23 cellular contexts compared by ENCODE assay signal in the genomic region with DNA sequence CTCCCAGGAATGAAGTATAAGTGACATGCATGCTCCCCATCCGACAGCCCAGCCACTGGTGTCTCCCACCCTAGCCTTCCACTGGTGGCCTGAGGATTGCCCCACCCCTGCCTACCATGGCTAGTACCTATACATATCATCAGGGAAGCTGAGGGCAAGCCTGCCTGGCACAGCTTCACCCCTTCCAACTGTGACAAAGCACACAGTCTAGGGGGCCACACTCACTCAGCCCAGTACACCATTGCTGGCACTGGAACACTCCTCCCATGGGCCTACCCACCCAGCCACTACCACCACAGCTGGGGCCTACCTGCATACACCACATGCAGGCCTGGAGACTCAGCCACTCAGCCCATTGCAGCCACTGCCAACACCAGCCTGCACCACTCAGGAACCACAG.
A peak's percentile ranks its signal among the peaks of the same experiment; 100 is the strongest.
DNase-seq lines count a peak whose midpoint lies in the region; ATAC-seq, FAIRE-seq and TF ChIP-seq lines count a peak whose summit lies in the region.
"Had no signal": no experiment of that assay in that cellular context is flagged by ENCODE, and none has a peak within 500 bp of the region (broad histone marks: within the 10 kb centered on the region; RNA-seq: fewer than 3 reads in every experiment).

No MANE protein-coding gene starts in this region.

- 0 out of 2 replicates have a peak overlapping the region, but pooled peaks have one; percentile 29 for H3K14ac ChIP-seq in H9 (ENCODE audit: insufficient read depth, low read length)
- no peak overlapping the region for H3K14ac ChIP-seq in H1 (ENCODE audit: insufficient read length)

- H3K27me3 Mint-ChIP-seq in H9 (ENCODE audit: low read depth) (no peaks in the 10 kb centered on the region), immature natural killer cell (ENCODE audit: low read depth in 3 of 3) (no peaks in the 10 kb centered on the region)
- H3K27me3 Mint-ChIP-seq in natural killer cell treated with Interleukin-12 subunit alpha and Interleukin-12 subunit beta and Interleukin-15 and Interleukin-18, amount 100 ng/mL, for 72 hours = no peaks in the 10 kb centered on the region
- H3K27me3 Mint-ChIP-seq: CD8-positive, alpha-beta memory T cell; IgD-negative memory B cell had no signal

- H3K9me3 ChIP-seq in H9 (ENCODE audit: control insufficient read depth, low read depth, low read length) (no peaks in the 10 kb centered on the region), H1 (ENCODE audit: insufficient read depth in 2 of 2, low read depth in 1 of 2, low read length in 1 of 2) (no peaks in the 10 kb centered on the region), colonic mucosa (no peaks in the 10 kb centered on the region)

- no peak overlapping the region for H2BK5ac ChIP-seq in H9 (ENCODE audit: insufficient read length, low read length)
- H2BK5ac ChIP-seq in H1 (ENCODE audit: low read depth, low read length) = no peak overlapping the region

- H3K23ac ChIP-seq in H9 (ENCODE audit: insufficient read length, low read depth, low read length) (no peak overlapping the region), H1 (ENCODE audit: insufficient read length) (no peak overlapping the region)

- H3K4me1 ChIP-seq in H9 (ENCODE audit: insufficient read depth, low read length) = no peaks in the 10 kb centered on the region
- no peaks in the 10 kb centered on the region for H3K4me1 ChIP-seq in H1 (replicated peaks in 1 of 4; ENCODE audit: control insufficient read depth in 3 of 4, insufficient read depth in 4 of 4, low read length in 3 of 4)
- H3K4me1 ChIP-seq in colonic mucosa = no peaks in the 10 kb centered on the region
- H3K4me1 ChIP-seq: Peyer's patch had no signal

- H3K4me3 ChIP-seq in H1 (ENCODE audit: extremely low read depth in 1 of 4, insufficient read depth in 2 of 4, low read depth in 3 of 4, low read length in 4 of 4) (no peak overlapping the region), colonic mucosa (no peak overlapping the region)
- H3K4me3 ChIP-seq: GM23338, Peyer's patch had no signal

- H3K23me2 ChIP-seq in H9 (ENCODE audit: insufficient read length, low read depth, low read length, poor library complexity, severe bottlenecking) (no peaks in the 10 kb centered on the region), H1 (ENCODE audit: low read depth, low read length) (no peaks in the 10 kb centered on the region)

- H3K56ac ChIP-seq in H9 (ENCODE audit: insufficient read length, low read depth, low read length) (no peak overlapping the region), H1 (replicated peaks; ENCODE audit: insufficient read length, low read depth, low read length) (no peak overlapping the region)

- H3K4ac ChIP-seq in H9 (ENCODE audit: low read depth, low read length) = no peak overlapping the region
- H3K4ac ChIP-seq in H1 (replicated peaks; ENCODE audit: insufficient read length, low read depth, low read length) = no peak overlapping the region

- no peak overlapping the region for H3T11ph ChIP-seq in H9 (ENCODE audit: low read length)

- H4K91ac ChIP-seq in H9 (ENCODE audit: insufficient read length, low read depth, low read length) = no peak overlapping the region
- H4K91ac ChIP-seq in H1 (replicated peaks; ENCODE audit: insufficient read length, low read length) = no peak overlapping the region

- H3K9ac ChIP-seq in H9 (ENCODE audit: extremely low read depth, insufficient read length, low read length) = no peak overlapping the region
- H3K9ac ChIP-seq in H1 (replicated peaks in 1 of 4; ENCODE audit: extremely low read depth in 1 of 4, low read depth in 3 of 4, low read length in 3 of 4) = no peak overlapping the region
- no peak overlapping the region for H3K9ac ChIP-seq in colonic mucosa (ENCODE audit: low read depth in 2 of 2, low read length in 2 of 2)

- no peak for FAIRE-seq in H1 (lab: Jason Lieb, UNC)
- FAIRE-seq: A204.1 had no signal

- H2BK120ac ChIP-seq in H9 (ENCODE audit: low read depth, low read length, poor library complexity, severe bottlenecking) (no peak overlapping the region), H1 (replicated peaks; ENCODE audit: low read depth, low read length) (no peak overlapping the region)

- H3K27me3 ChIP-seq in H9 (ENCODE audit: insufficient read depth, low read length) (no peaks in the 10 kb centered on the region), H1 (replicated peaks in 1 of 4; ENCODE audit: control insufficient read depth in 3 of 4, extremely low read depth in 1 of 4, insufficient read depth in 3 of 4, low read length in 3 of 4) (no peaks in the 10 kb centered on the region), colonic mucosa (no peaks in the 10 kb centered on the region)
- H3K27me3 ChIP-seq: Peyer's patch had no signal

- WGBS in H9 (ENCODE audit: extremely low coverage, insufficient read length, low lambda C conversion rate) = no CpG with 5 or more reads among the region's 1 CpG
- 100% methylated on average over 1 of the region's 1 CpG; no CpG with 5 or more reads in 1 of the 2 experiments for WGBS in H1 (ENCODE audit: extremely low coverage in 1 of 2, insufficient coverage in 1 of 2, insufficient read length in 1 of 2, insufficient replicate concordance in 2 of 2, low coverage in 1 of 2, low lambda C conversion rate in 2 of 2, missing lambda C conversion rate in 1 of 2), 2 experiments

- H4K5ac ChIP-seq in H9 (ENCODE audit: insufficient read length, low read depth, low read length) (no peak overlapping the region), H1 (ENCODE audit: insufficient read length, low read depth, low read length) (no peak overlapping the region)

- no peaks in the 10 kb centered on the region for H3K79me1 ChIP-seq in H9 (ENCODE audit: insufficient read depth, low read depth, low read length, poor library complexity, severe bottlenecking)
- H3K79me1 ChIP-seq in H1 (ENCODE audit: low read depth, low read length) = no peaks in the 10 kb centered on the region

- POLR2A ChIA-PET in H1 (lab: Charles Lee; ENCODE audit: partially characterized antibody) = no interaction called here

- H3K79me2 ChIP-seq in H9 (ENCODE audit: insufficient read depth, low read length) = no peaks in the 10 kb centered on the region
- H3K79me2 ChIP-seq in H1 (ENCODE audit: control insufficient read depth in 1 of 2, insufficient read depth in 2 of 2, low read length in 2 of 2) = no peaks in the 10 kb centered on the region

- TF ChIP-seq CTCF in H9 (conservative IDR thresholded peaks at IDR 0.05) (no peak), H1 (IDR thresholded peaks at IDR 0.05; ENCODE audit: control extremely low read depth in 1 of 3, insufficient read depth in 1 of 3, low read depth in 1 of 3, low read length in 3 of 3) (no peak), colonic mucosa (IDR thresholded peaks at IDR 0.05) (no peak)

- H4K8ac ChIP-seq in H9 (replicated peaks; ENCODE audit: insufficient read length, low read depth, low read length) (no peak overlapping the region), H1 (ENCODE audit: extremely low read depth, insufficient read depth, low read length) (no peak overlapping the region)

- H2AK5ac ChIP-seq in H9 (ENCODE audit: insufficient read length, low read length) (no peak overlapping the region), H1 (ENCODE audit: low read depth, low read length) (no peak overlapping the region)

- no peak for DNase-seq in H9
- DNase-seq in H1 (ENCODE audit: low read depth in 1 of 2, low spot score in 2 of 2) = no peak
- no peak for DNase-seq in natural killer cell treated with Interleukin-12 subunit alpha and Interleukin-12 subunit beta and Interleukin-15 and Interleukin-18, amount 100 ng/mL, for 72 hours (ENCODE audit: low spot score)
- DNase-seq in stimulated activated naive CD8-positive, alpha-beta T cell treated with anti-CD3 and anti-CD28 coated beads, Interleukin-15, Interleukin-2, amounts not matched to agents 100 U/mL and 50 U/mL, for 24 hours = no peak
- no peak for DNase-seq in hepatic stellate cell (ENCODE audit: low spot score)
- DNase-seq in colonic mucosa = no peak
- DNase-seq in immature natural killer cell = no peak
- DNase-seq: Calu3; CD8-positive, alpha-beta memory T cell; DMS153; GDM1; NCI-H1105 treated with DMSO at 0.1 percent for 48 hours; NCI-H2029 treated with DMSO at 0.1 percent for 48 hours; NCI-H226; NCI-H510A treated with DMSO at 0.1 percent for 48 hours; NCI-H748 treated with DMSO at 0.1 percent for 48 hours; NK-92 treated with Interleukin-12 subunit alpha and Interleukin-12 subunit beta, amount 100 ng/mL, for 24 hours; Peyer's patch had no signal

- H3K27ac ChIP-seq in H9 (ENCODE audit: insufficient read length, low read depth, low read length) (no peak overlapping the region), H1 (ENCODE audit: low read depth, low read length) (no peak overlapping the region), colonic mucosa (no peak overlapping the region)
- H3K27ac ChIP-seq: C4-2B, Peyer's patch had no signal

- no peaks in the 10 kb centered on the region for H3K36me3 ChIP-seq in H1 (ENCODE audit: control insufficient read depth in 2 of 4, insufficient read depth in 4 of 4, low read length in 3 of 4)
- no peaks in the 10 kb centered on the region for H3K36me3 ChIP-seq in colonic mucosa
- H3K36me3 ChIP-seq: Peyer's patch had no signal

- no peaks in the 10 kb centered on the region for H3K4me1 Mint-ChIP-seq in H9
- no peaks in the 10 kb centered on the region for H3K4me1 Mint-ChIP-seq in natural killer cell treated with Interleukin-12 subunit alpha and Interleukin-12 subunit beta and Interleukin-15 and Interleukin-18, amount 100 ng/mL, for 72 hours (ENCODE audit: low read depth in 2 of 2)
- H3K4me1 Mint-ChIP-seq in immature natural killer cell = no peaks in the 10 kb centered on the region
- H3K4me1 Mint-ChIP-seq: CD8-positive, alpha-beta memory T cell; GM23338; IgD-negative memory B cell had no signal

- H2AFZ ChIP-seq in H9 (ENCODE audit: low read length) (no peak overlapping the region), H1 (ENCODE audit: low read length) (peak overlapping the region; percentile 13; the same call in 1 of the 2 replicates)

- H4K20me1 ChIP-seq in H9 (ENCODE audit: control insufficient read depth, insufficient read depth, insufficient read length) (no peaks in the 10 kb centered on the region), H1 (replicated peaks in 1 of 2; ENCODE audit: control insufficient read depth in 1 of 2, insufficient read depth in 2 of 2, low read length in 2 of 2) (no peaks in the 10 kb centered on the region)

- intact Hi-C loops in colonic mucosa (cut with DNase I) = no loop called here

- CTCF ChIA-PET in H1 (lab: Charles Lee; ENCODE audit: partially characterized antibody) = interaction anchor here (0.9 kb wide), 1 partner anchor 11 kb away, joined by 5 read pairs; no protein-coding TSS in a partner anchor

- H3K36me3 Mint-ChIP-seq in H9 (ENCODE audit: insufficient read depth in 1 of 3, low read depth in 3 of 3) (no peaks in the 10 kb centered on the region), immature natural killer cell (no peaks in the 10 kb centered on the region)
- H3K36me3 Mint-ChIP-seq in natural killer cell treated with Interleukin-12 subunit alpha and Interleukin-12 subunit beta and Interleukin-15 and Interleukin-18, amount 100 ng/mL, for 72 hours = no peaks in the 10 kb centered on the region
- H3K36me3 Mint-ChIP-seq: CD8-positive, alpha-beta memory T cell; IgD-negative memory B cell had no signal

- H3K18ac ChIP-seq in H9 (ENCODE audit: insufficient read length, low read depth, low read length) (no peak overlapping the region), H1 (ENCODE audit: extremely low read depth, low read length) (no peak overlapping the region)

- TF ChIP-seq RAD21 in H1 (IDR thresholded peaks at IDR 0.05 in 1 of 2, conservative IDR thresholded peaks at IDR 0.05 in 1 of 2; ENCODE audit: low read depth in 2 of 2, low read length in 2 of 2) = no peak

- H3K4me3 Mint-ChIP-seq in H9 = no peak overlapping the region
- no peak overlapping the region for H3K4me3 Mint-ChIP-seq in natural killer cell treated with Interleukin-12 subunit alpha and Interleukin-12 subunit beta and Interleukin-15 and Interleukin-18, amount 100 ng/mL, for 72 hours
- H3K4me3 Mint-ChIP-seq in immature natural killer cell = no peak overlapping the region
- H3K4me3 Mint-ChIP-seq: CD8-positive, alpha-beta memory T cell; GM23338; IgD-negative memory B cell had no signal

- H3K4me2 ChIP-seq in H9 (ENCODE audit: insufficient read depth, insufficient read length, low read length) = no peak overlapping the region
- H3K4me2 ChIP-seq in H1 (ENCODE audit: insufficient read depth in 1 of 2, low read depth in 2 of 2, low read length in 2 of 2) = no peak overlapping the region
- H3K4me2 ChIP-seq: GM23338 had no signal

- H2BK15ac ChIP-seq in H9 (ENCODE audit: low read depth, low read length) = no peak overlapping the region
- no peak overlapping the region for H2BK15ac ChIP-seq in H1 (ENCODE audit: low read length)

- H2BK12ac ChIP-seq in H9 (ENCODE audit: insufficient read length, low read depth, low read length) = no peak overlapping the region
- H2BK12ac ChIP-seq in H1 (ENCODE audit: low read depth, low read length) = no peak overlapping the region

- no peak for TF ChIP-seq EP300 in H1 (IDR thresholded peaks at IDR 0.05; ENCODE audit: borderline replicate concordance in 1 of 2, low read depth in 2 of 2, low read length in 2 of 2)

- no peak for TF ChIP-seq POLR2A in H1 (IDR thresholded peaks at IDR 0.05; ENCODE audit: control extremely low read depth in 1 of 2, low read depth in 2 of 2, low read length in 2 of 2)

- H3K27ac Mint-ChIP-seq in H9 (peak overlapping the region in 1 of 3 experiments; percentile 85; a peak in 1 of 7 replicates), immature natural killer cell (no peak overlapping the region)
- no peak overlapping the region for H3K27ac Mint-ChIP-seq in natural killer cell treated with Interleukin-12 subunit alpha and Interleukin-12 subunit beta and Interleukin-15 and Interleukin-18, amount 100 ng/mL, for 72 hours
- H3K27ac Mint-ChIP-seq: CD8-positive, alpha-beta memory T cell; GM23338; IgD-negative memory B cell had no signal

- no peak overlapping the region for H2BK20ac ChIP-seq in H9 (ENCODE audit: low read depth, low read length, poor library complexity, severe bottlenecking)
- no peak overlapping the region for H2BK20ac ChIP-seq in H1 (ENCODE audit: low read length)

- peak; percentile 38 to 50 for ATAC-seq in natural killer cell treated with Interleukin-12 subunit alpha and Interleukin-12 subunit beta and Interleukin-15 and Interleukin-18, amount 100 ng/mL, for 72 hours
- peak; percentile 14 for ATAC-seq in stimulated activated naive CD8-positive, alpha-beta T cell treated with anti-CD3 and anti-CD28 coated beads, Interleukin-15, Interleukin-2, amounts not matched to agents 100 U/mL and 50 U/mL, for 24 hours
- ATAC-seq in HG02588 (IDR thresholded peaks at IDR 0.05; ENCODE audit: unreplicated experiment) = no peak
- ATAC-seq: GM23338 had no signal

- no peaks in the 10 kb centered on the region; a peak in 1 of 5 replicates for H3K9me3 Mint-ChIP-seq in H9
- H3K9me3 Mint-ChIP-seq in natural killer cell treated with Interleukin-12 subunit alpha and Interleukin-12 subunit beta and Interleukin-15 and Interleukin-18, amount 100 ng/mL, for 72 hours = peaks cover 5% of the 10 kb centered on the region
- H3K9me3 Mint-ChIP-seq in immature natural killer cell = peaks cover 2 to 19% (median 7%) of the 10 kb centered on the region in 6 donors
- H3K9me3 Mint-ChIP-seq: GM23338 had no signal
